ENCODE assay signal across 8 cellular contexts in the genomic region with DNA sequence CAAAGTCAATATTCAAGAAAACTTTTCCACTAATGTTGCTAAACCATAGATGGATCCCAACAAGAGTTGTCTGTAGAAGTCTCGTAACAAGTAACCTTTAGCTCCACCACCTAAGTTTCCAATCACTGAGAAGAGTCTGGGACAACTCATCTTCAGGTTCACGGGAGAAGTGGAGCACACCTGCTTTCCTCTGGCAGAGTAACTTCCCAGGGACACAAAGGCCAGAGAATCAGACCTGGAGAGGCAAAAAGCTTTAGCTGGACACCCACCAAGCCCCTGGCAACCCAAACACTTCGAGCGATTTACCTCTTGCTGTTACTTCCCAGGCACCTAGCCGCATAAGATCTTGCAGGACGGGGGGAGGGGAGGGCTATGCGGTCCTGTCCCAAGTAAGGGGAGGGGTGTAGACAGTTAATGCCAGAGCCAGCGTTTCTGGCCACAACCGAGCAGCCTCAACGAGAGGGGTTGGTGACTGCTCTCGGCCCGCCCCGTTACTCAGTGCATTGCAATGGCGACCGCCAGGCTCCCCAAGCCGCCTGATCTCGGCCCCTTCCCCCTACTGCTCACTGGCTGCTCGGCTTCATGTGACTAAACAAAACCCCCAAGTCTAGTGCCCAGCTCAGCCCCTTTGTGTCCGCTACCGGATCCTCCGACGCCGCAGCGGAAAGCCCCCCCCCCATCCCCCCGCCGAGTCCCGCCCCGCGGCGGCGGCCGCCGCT. TPM values are rescaled to one million over a fixed set of nuclear protein-coding genes. Genes with fewer than 3 reads are reported as not detected.
DNase-seq lines count a peak whose midpoint lies in the region; ATAC-seq and TF ChIP-seq lines count a peak whose summit lies in the region.

No MANE protein-coding gene starts in this region.

- 0% methylated on average over 7 of the region's 33 CpGs for WGBS in mammary epithelial cell (ENCODE audit: low coverage, missing lambda C conversion rate)

- H3K9me3 ChIP-seq in mammary epithelial cell (replicated peaks; ENCODE audit: insufficient read depth, low read length), result no peaks in the 10 kb centered on the region

- peak overlapping the region; percentile 92 for H3K9ac ChIP-seq in mammary epithelial cell (ENCODE audit: insufficient read depth, low read length)

- POLR2A ChIA-PET in WTC11 (lab: Charles Lee), result interaction anchor here (0.6 to 2.1 kb wide), 5 partner anchors 12 to 104 kb away, joined by 3 to 15 read pairs (median 3); no protein-coding TSS in a partner anchor

- H3K4me1 Mint-ChIP-seq in WTC11, result peaks cover 46% of the 10 kb centered on the region

- CTCF ChIA-PET in WTC11 (lab: Charles Lee), result interaction anchor here (1.0 to 1.7 kb wide), 4 partner anchors 47 to 297 kb away, joined by 3 to 27 read pairs (median 4); no protein-coding TSS in a partner anchor
- CTCF ChIA-PET in mammary epithelial cell (lab: Charles Lee; ENCODE audit: low non-redundant PET), result interaction anchor here (0.7 kb wide), 1 partner anchor 298 kb away, joined by 5 read pairs; no protein-coding TSS in a partner anchor

- peaks cover 17% of the 10 kb centered on the region for H3K4me1 ChIP-seq in mammary epithelial cell (ENCODE audit: insufficient read depth, low read length)

- BruUV-seq in mammary epithelial cell (replicated peaks; lab: Mats Ljungman, UMichigan), result no TSS peak

- in situ Hi-C loops in mammary epithelial cell (cut with MboI; ENCODE audit: low sequenced_read_pairs in 2 of 2), result no loop called here

- no peaks in the 10 kb centered on the region for H3K27me3 ChIP-seq in mammary epithelial cell (ENCODE audit: insufficient read depth, low read length)

- H3K36me3 ChIP-seq in mammary epithelial cell (ENCODE audit: insufficient read depth, low read length), result no peaks in the 10 kb centered on the region

- intact Hi-C loops in mammary epithelial cell (cut with micrococcal nuclease), result no loop called here

- peak overlapping the region; percentile 89 to 91 (median 89) for H3K4me3 ChIP-seq in mammary epithelial cell (replicated peaks in 1 of 3; ENCODE audit: insufficient read depth in 1 of 3, low read depth in 2 of 3, low read length in 3 of 3)

- peak overlapping the region; percentile 99 for H3K27ac ChIP-seq in mammary epithelial cell (ENCODE audit: insufficient read depth, low read depth, low read length)

- H3K4me3 Mint-ChIP-seq in WTC11, result peak overlapping the region; percentile 95

- peaks cover 17% of the 10 kb centered on the region for H3K9me3 Mint-ChIP-seq in WTC11

- ATAC-seq in HG02970 (IDR thresholded peaks at IDR 0.05; ENCODE audit: low FRiP score, unreplicated experiment) (peak; percentile 52), WTC11 (peak; percentile 81)

- TF ChIP-seq CTCF in WTC11 (IDR thresholded peaks at IDR 0.05) (no peak), mammary epithelial cell (conservative IDR thresholded peaks at IDR 0.05 in 1 of 2, IDR thresholded peaks at IDR 0.05 in 1 of 2; ENCODE audit: extremely low read depth in 1 of 2, insufficient read depth in 1 of 2, low read depth in 1 of 2, low read length in 2 of 2) (no peak)

- H3K4me2 ChIP-seq in mammary epithelial cell (ENCODE audit: insufficient read depth, low read depth, low read length), result peak overlapping the region; percentile 87

- H3K36me3 Mint-ChIP-seq in WTC11, result peaks cover 39% of the 10 kb centered on the region

- H3K79me2 ChIP-seq in mammary epithelial cell (ENCODE audit: insufficient read depth, low read length), result peaks cover 55% of the 10 kb centered on the region

- dilution Hi-C loops in mammary epithelial cell (cut with HindIII; ENCODE audit: low sequenced_read_pairs), result no loop called here

- peak overlapping the region; percentile 41 for H2AFZ ChIP-seq in mammary epithelial cell (ENCODE audit: low read depth, low read length)

- H3K27ac Mint-ChIP-seq in WTC11, result peak overlapping the region; percentile 99

- no peaks in the 10 kb centered on the region for H3K27me3 Mint-ChIP-seq in WTC11 (ENCODE audit: low read depth)

- no peaks in the 10 kb centered on the region for H4K20me1 ChIP-seq in mammary epithelial cell (ENCODE audit: insufficient read depth, low read length)

- DNase-seq in SIG-M5 treated with dmso at 0.1 percent for 504 hours (lab: John Stamatoyannopoulos, UW; ENCODE audit: unreplicated experiment), result peak; percentile 69
- DNase-seq in SIG-M5 (lab: John Stamatoyannopoulos, UW), result no peak
- DNase-seq in NCI-H2171 (lab: John Stamatoyannopoulos, UW), result peak; percentile 88
- DNase-seq in WTC11 (ENCODE audit: low spot score), result peak; percentile 86
- DNase-seq in mammary epithelial cell, result peak; percentile 70
- peak; percentile 81 for DNase-seq in iris pigment epithelial cell (ENCODE audit: low read depth)
- peak; percentile 30 to 64 for DNase-seq in stimulated activated CD4-positive, alpha-beta T cell treated with anti-CD3 and anti-CD28 coated beads, Interleukin-12 subunit alpha, Interleukin-12 subunit beta, amount 100 ng/mL, for 24 hours (ENCODE audit: low read depth in 2 of 2)

TF ChIP-seq in WTC11, 78 proteins besides CTCF, POLR2A, EP300 and RAD21 (continues in another document):
- no peak for TF ChIP-seq PRRX2 (CRISPR knock-in tag; IDR thresholded peaks at IDR 0.05)
- TF ChIP-seq AR (CRISPR knock-in tag; IDR thresholded peaks at IDR 0.05), result peak; percentile 71; the same call in 1 of the 2 replicates
- TF ChIP-seq HMGXB4 (CRISPR knock-in tag; IDR thresholded peaks at IDR 0.05), result no peak
- TF ChIP-seq NFYB (CRISPR knock-in tag; conservative IDR thresholded peaks at IDR 0.05; ENCODE audit: low read depth), result peak; percentile 64; the same call in 1 of the 2 replicates
- TF ChIP-seq GTF2I (CRISPR knock-in tag; conservative IDR thresholded peaks at IDR 0.05), result no peak
- TF ChIP-seq TEAD1 (CRISPR knock-in tag; IDR thresholded peaks at IDR 0.05), result peak; percentile 72; the same call in 1 of the 2 replicates
- TF ChIP-seq GRHL2 (CRISPR knock-in tag; IDR thresholded peaks at IDR 0.05; ENCODE audit: insufficient replicate concordance, severe bottlenecking), result no peak
- no peak for TF ChIP-seq NFE2L1 (CRISPR knock-in tag; IDR thresholded peaks at IDR 0.05)
- no peak for TF ChIP-seq AFF4 (CRISPR knock-in tag; IDR thresholded peaks at IDR 0.05; ENCODE audit: borderline replicate concordance)

RNA-seq across cellular contexts. Expression of gene ZNF644, which starts 0.7 kb away (rescaled TPM):
- total RNA-seq in WTC11 (2021) (71.4 to 78.1 TPM (median 74.7 TPM) in 3 replicates), mammary epithelial cell (10 to 100 TPM; 45.1 to 77.3 TPM)
- polyA plus RNA-seq in mammary epithelial cell, result 11.0 TPM
- 92.6 TPM for polyA minus RNA-seq in mammary epithelial cell
